ENCODE assay signal across 8 cellular contexts in genomic region chr3:101950510-101950909, GRCh38.
A peak's percentile ranks its signal among the peaks of the same experiment; 100 is the strongest.
DNase-seq lines count a peak whose midpoint lies in the region; ATAC-seq and FAIRE-seq lines count a peak whose summit lies in the region.

No MANE protein-coding gene starts in this region.

- no peaks in the 10 kb centered on the region for H3K4me1 ChIP-seq in esophagus (ENCODE audit: control insufficient read depth in 2 of 2, insufficient read depth in 2 of 2, low read length in 1 of 2)

- no peaks in the 10 kb centered on the region for H3K27me3 ChIP-seq in esophagus (ENCODE audit: control insufficient read depth in 1 of 2, insufficient read depth in 2 of 2, low read length in 2 of 2)

- H3K36me3 ChIP-seq in esophagus (ENCODE audit: control insufficient read depth in 2 of 2, insufficient read depth in 2 of 2, low read length in 1 of 2): no peaks in the 10 kb centered on the region

- no peak for FAIRE-seq in urothelium cell line (lab: Jason Lieb, UNC)

- peak overlapping the region; percentile 59 to 60 for H3K27ac ChIP-seq in esophagus (ENCODE audit: low read depth in 2 of 2, low read length in 1 of 2)

- H3K4me3 ChIP-seq in esophagus (ENCODE audit: low read depth in 1 of 2, low read length in 2 of 2): no peak overlapping the region

- H3K9me3 ChIP-seq in esophagus (ENCODE audit: control insufficient read depth in 2 of 2, insufficient read depth in 1 of 2, low read depth in 1 of 2, low read length in 1 of 2): no peaks in the 10 kb centered on the region

- peak; percentile 24 for DNase-seq in stimulated activated CD4-positive, alpha-beta T cell treated with anti-CD3 and anti-CD28 coated beads, Interleukin-4, amount 100 ng/mL, for 24 hours
- DNase-seq in stimulated activated CD4-positive, alpha-beta T cell treated with anti-CD3 and anti-CD28 coated beads, Interleukin-4, amount 100 ng/mL, for 1 hour: no peak
- DNase-seq in urothelium cell line (ENCODE audit: low spot score) (peak; percentile 76), NCI-H1092 (lab: John Stamatoyannopoulos, UW) (no peak), NCI-H1694 treated with DMSO at 0.1 percent for 48 hours (lab: John Stamatoyannopoulos, UW) (no peak), G401 (ENCODE audit: low spot score) (no peak)

- peak; percentile 53 for ATAC-seq in HG03469 (IDR thresholded peaks at IDR 0.05; ENCODE audit: unreplicated experiment)

- in situ Hi-C loops in G401 (cut with HindIII; ENCODE audit: low sequenced_read_pairs): no loop called here

- 78 to 83% methylated on average over 4 of the region's 4 CpGs for WGBS in esophagus, 2 donors

Comparison
In these comparisons a context has a peak if more than half of its experiments do, and no peak if none do; other contexts are left out.
1. DNase-seq: peak in stimulated activated CD4-positive, alpha-beta T cell treated with anti-CD3 and anti-CD28 coated beads, Interleukin-4, amount 100 ng/mL, for 24 hours (single experiment) and urothelium cell line (single experiment); none in stimulated activated CD4-positive, alpha-beta T cell treated with anti-CD3 and anti-CD28 coated beads, Interleukin-4, amount 100 ng/mL, for 1 hour (single experiment), NCI-H1092 (single experiment), NCI-H1694 treated with DMSO at 0.1 percent for 48 hours (single experiment) and G401 (single experiment).